15 cellular contexts compared by ENCODE assay signal in genomic region chr11:66338276-66339162, GRCh38. TPM values are rescaled to one million over a fixed set of nuclear protein-coding genes. Genes with fewer than 3 reads are reported as not detected.
DNase-seq lines count a peak whose midpoint lies in the region; ATAC-seq and TF ChIP-seq lines count a peak whose summit lies in the region.
"Had no signal": no experiment of that assay in that cellular context is flagged by ENCODE, and none has a peak within 500 bp of the region (broad histone marks: within the 10 kb centered on the region; RNA-seq: fewer than 3 reads in every experiment).

No MANE protein-coding gene starts in this region.

- H3K36me3 ChIP-seq in BLaER1 treated with 17β-estradiol and CSF1 and Interleukin-3, amounts not matched to agents 10 nM and 100 nM: peaks cover 48 to 69% (median 65%) of the 10 kb centered on the region in 11 experiments
- peaks cover 29% of the 10 kb centered on the region for H3K36me3 ChIP-seq in brain microvascular endothelial cell (replicated peaks)
- H3K36me3 ChIP-seq: ovary had no signal

- CTCF ChIA-PET in RWPE1 (lab: Yijun Ruan, JAX): interaction anchor here (0.6 to 2.7 kb wide), 5 partner anchors 16 to 798 kb away, joined by 3 to 18 read pairs (median 3); no protein-coding TSS in a partner anchor

- H3K27ac ChIP-seq in BLaER1 treated with 17β-estradiol and CSF1 and Interleukin-3, amounts not matched to agents 10 nM and 100 nM: peak overlapping the region in 6 of 11 experiments; percentile 67 to 83 (median 75); a peak in 7 of 22 replicates
- peak overlapping the region; percentile 100 for H3K27ac ChIP-seq in RWPE1
- no peak overlapping the region for H3K27ac ChIP-seq in brain microvascular endothelial cell
- H3K27ac ChIP-seq: C4-2B, ovary, testis had no signal

- H3K4me2 ChIP-seq in BLaER1 treated with 17β-estradiol and CSF1 and Interleukin-3, amounts not matched to agents 10 nM and 100 nM: peak overlapping the region; percentile 94 to 100 (median 98); a peak in 19 of 22 replicates

- no peak overlapping the region for H3K4me3 ChIP-seq in BLaER1 treated with 17β-estradiol and CSF1 and Interleukin-3, amounts not matched to agents 10 nM and 100 nM
- no peak overlapping the region for H3K4me3 ChIP-seq in brain microvascular endothelial cell (ENCODE audit: low read depth, low read length)
- H3K4me3 ChIP-seq: gastrocnemius medialis, ovary, testis had no signal

- no peaks in the 10 kb centered on the region for H3K27me3 Mint-ChIP-seq in central memory CD8-positive, alpha-beta T cell
- no peaks in the 10 kb centered on the region for H3K27me3 Mint-ChIP-seq in naive thymus-derived CD8-positive, alpha-beta T cell
- H3K27me3 Mint-ChIP-seq: effector memory CD8-positive, alpha-beta T cell had no signal

- peak overlapping the region; percentile 41 for H3K27ac Mint-ChIP-seq in central memory CD8-positive, alpha-beta T cell (ENCODE audit: low read depth)
- peak overlapping the region in 7 of 10 donors; percentile 47 to 94 (median 73) for H3K27ac Mint-ChIP-seq in naive thymus-derived CD8-positive, alpha-beta T cell
- H3K27ac Mint-ChIP-seq: mesothelial cell of epicardium had no signal

- H3K9me3 ChIP-seq in BLaER1 treated with 17β-estradiol and CSF1 and Interleukin-3, amounts not matched to agents 10 nM and 100 nM (replicated peaks in 1 of 11): no peaks in the 10 kb centered on the region
- H3K9me3 ChIP-seq: gastrocnemius medialis, ovary, testis had no signal

- peaks cover 0 to 8% (median 0%) of the 10 kb centered on the region in 11 experiments; a peak in 3 of 22 replicates for H3K27me3 ChIP-seq in BLaER1 treated with 17β-estradiol and CSF1 and Interleukin-3, amounts not matched to agents 10 nM and 100 nM
- no peaks in the 10 kb centered on the region for H3K27me3 ChIP-seq in brain microvascular endothelial cell (replicated peaks)
- H3K27me3 ChIP-seq: gastrocnemius medialis, ovary, testis had no signal

- peaks cover 0 to 87% (median 41%) of the 10 kb centered on the region in 11 experiments; a peak in 19 of 22 replicates for H4K20me1 ChIP-seq in BLaER1 treated with 17β-estradiol and CSF1 and Interleukin-3, amounts not matched to agents 10 nM and 100 nM

- no peaks in the 10 kb centered on the region for H3K9me3 Mint-ChIP-seq in central memory CD8-positive, alpha-beta T cell
- no peaks in the 10 kb centered on the region for H3K9me3 Mint-ChIP-seq in naive thymus-derived CD8-positive, alpha-beta T cell
- H3K9me3 Mint-ChIP-seq: effector memory CD8-positive, alpha-beta T cell; mesothelial cell of epicardium had no signal

- DNase-seq in RWPE1 (ENCODE audit: low spot score) (no peak), NOMO-1 treated with DMSO at 0.1 percent for 48 hours (lab: John Stamatoyannopoulos, UW; ENCODE audit: unreplicated experiment) (no peak), SHP77 (lab: John Stamatoyannopoulos, UW) (no peak), brain microvascular endothelial cell (no peak)
- no peak for DNase-seq in central memory CD8-positive, alpha-beta T cell (ENCODE audit: low spot score in 2 of 2)
- DNase-seq in naive thymus-derived CD8-positive, alpha-beta T cell: peak in 1 of 10 donors; percentile 55
- DNase-seq in stimulated activated CD4-positive, alpha-beta T cell treated with anti-CD3 and anti-CD28 coated beads, Interleukin-2, amount 100 ng/mL, for 48 hours: no peak
- DNase-seq: activated CD4-positive, CD25-positive, alpha-beta regulatory T cell treated with anti-CD3 and anti-CD28 coated beads, Interleukin-2, amount 50 U/mL, for 72 hours; effector memory CD8-positive, alpha-beta T cell; gastrocnemius medialis; testis had no signal

- peaks cover 25% of the 10 kb centered on the region for H3K36me3 Mint-ChIP-seq in central memory CD8-positive, alpha-beta T cell (ENCODE audit: insufficient read depth)
- peaks cover 4 to 34% (median 5%) of the 10 kb centered on the region in 3 donors for H3K36me3 Mint-ChIP-seq in naive thymus-derived CD8-positive, alpha-beta T cell

- ATAC-seq in central memory CD8-positive, alpha-beta T cell (replicated peaks; ENCODE audit: extremely low read depth, poor library complexity, severe bottlenecking): no peak
- no peak for ATAC-seq in naive thymus-derived CD8-positive, alpha-beta T cell
- ATAC-seq: effector memory CD8-positive, alpha-beta T cell; gastrocnemius medialis had no signal

- POLR2A ChIA-PET in RWPE1 (lab: Yijun Ruan, JAX; ENCODE audit: low non-redundant PET): no interaction called here
- POLR2A ChIA-PET in naive thymus-derived CD8-positive, alpha-beta T cell (lab: Charles Lee): interaction anchor here (0.7 to 1.8 kb wide), 4 partner anchors 10 to 34 kb away, joined by 5 to 8 read pairs (median 6); partner anchors contain the start of genes CD248 and SLC29A2

- in situ Hi-C loops in brain microvascular endothelial cell (cut with HindIII; ENCODE audit: low pct_ligation_motif_present, low sequenced_read_pairs): no loop called here

- H3K4me3 Mint-ChIP-seq in central memory CD8-positive, alpha-beta T cell: no peak overlapping the region
- H3K4me3 Mint-ChIP-seq in naive thymus-derived CD8-positive, alpha-beta T cell: peak overlapping the region in 2 of 10 donors; percentile 38 to 48
- H3K4me3 Mint-ChIP-seq: mesothelial cell of epicardium had no signal

- H3K9ac ChIP-seq in BLaER1 treated with 17β-estradiol and CSF1 and Interleukin-3, amounts not matched to agents 10 nM and 100 nM: peak overlapping the region; percentile 11 to 78 (median 68); a peak in 17 of 22 replicates

- no peak for TF ChIP-seq CTCF in RWPE1 (conservative IDR thresholded peaks at IDR 0.05; ENCODE audit: low read depth)
- no peak for TF ChIP-seq CTCF in brain microvascular endothelial cell (IDR thresholded peaks at IDR 0.05; ENCODE audit: low read depth, low read length, missing control alignments)

- H3K4me1 Mint-ChIP-seq in central memory CD8-positive, alpha-beta T cell: peaks cover 35% of the 10 kb centered on the region
- H3K4me1 Mint-ChIP-seq in naive thymus-derived CD8-positive, alpha-beta T cell: peaks cover 27 to 46% (median 37%) of the 10 kb centered on the region in 4 donors

- H3K4me1 ChIP-seq in BLaER1 treated with 17β-estradiol and CSF1 and Interleukin-3, amounts not matched to agents 10 nM and 100 nM: peaks cover 48 to 72% (median 63%) of the 10 kb centered on the region in 10 experiments

RNA-seq across cellular contexts. Expression of gene RIN1, which starts 2.3 kb away (rescaled TPM):
- 1 to 10 TPM; 7.6 to 8.0 TPM for total RNA-seq in naive thymus-derived CD8-positive, alpha-beta T cell
- 1 to 10 TPM; 2.7 to 6.5 (median 3.7) TPM for polyA plus RNA-seq in naive thymus-derived CD8-positive, alpha-beta T cell

RNA-seq across cellular contexts. Expression of gene BRMS1, which starts 6.4 kb away (rescaled TPM):
- 10 to 100 TPM; 47.6 to 48.8 TPM for total RNA-seq in naive thymus-derived CD8-positive, alpha-beta T cell
- polyA plus RNA-seq in naive thymus-derived CD8-positive, alpha-beta T cell: 10 to 100 TPM; 61.7 to 65.8 (median 63.6) TPM

RNA-seq across cellular contexts. Expression of gene B4GAT1, which starts 8.9 kb away (rescaled TPM):
- total RNA-seq in naive thymus-derived CD8-positive, alpha-beta T cell: 1 to 10 TPM; 7.2 to 7.5 TPM
- 10 to 100 TPM in 1 of 3 donors, 1 to 10 TPM in 2; 7.1 to 12.1 (median 8.5) TPM for polyA plus RNA-seq in naive thymus-derived CD8-positive, alpha-beta T cell

RNA-seq across cellular contexts. Expression of gene CD248, which starts 21.7 kb away (rescaled TPM):
- 10 to 100 TPM; 37.0 to 41.3 TPM for total RNA-seq in naive thymus-derived CD8-positive, alpha-beta T cell
- 100 to 1,000 TPM in 2 of 3 donors, 10 to 100 TPM in 1; 43.8 to 128 (median 114) TPM for polyA plus RNA-seq in naive thymus-derived CD8-positive, alpha-beta T cell

RNA-seq across cellular contexts. Expression of gene SLC29A2, which starts 33.0 kb away (rescaled TPM):
- total RNA-seq in naive thymus-derived CD8-positive, alpha-beta T cell: 10 to 100 TPM; 12.9 to 13.9 TPM
- polyA plus RNA-seq in naive thymus-derived CD8-positive, alpha-beta T cell: 1 to 10 TPM; 1.4 to 3.9 (median 2.3) TPM
